ENCODE assay signal across 29 cellular contexts in the genomic region with DNA sequence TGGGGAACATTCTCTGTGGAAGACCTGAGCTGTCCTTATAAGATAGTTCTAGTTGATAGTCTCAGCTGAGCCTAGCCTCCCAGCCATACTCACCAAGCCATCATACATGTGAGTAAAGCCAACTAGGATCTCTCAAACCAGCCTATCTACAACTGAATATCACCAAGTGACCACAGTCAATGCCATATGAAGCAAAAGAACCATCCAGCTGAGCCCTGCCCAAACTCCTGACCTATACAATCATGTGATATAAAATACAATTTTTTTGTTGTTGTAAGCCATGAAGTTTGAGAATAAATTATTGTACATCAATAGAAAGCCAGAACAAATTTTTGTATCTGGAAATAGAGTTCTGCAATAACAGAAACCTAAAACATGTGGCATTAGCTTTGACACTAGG.
"Had no signal": no experiment of that assay in that cellular context is flagged by ENCODE, and none has a peak within 500 bp of the region (broad histone marks: within the 10 kb centered on the region; RNA-seq: fewer than 3 reads in every experiment).

No MANE protein-coding gene starts in this region.

- FAIRE-seq: colon, endometrium, endothelial cell of umbilical vein, frontal cortex had no signal

- H3K27me3 Mint-ChIP-seq: dendritic cell treated with granulocyte-macrophage colony-stimulating factor and Interleukin-4, amounts not matched to agents 40 ng/mL and 50 ng/mL, for 4 days; effector memory CD8-positive, alpha-beta T cell had no signal

- H3K36me3 ChIP-seq: colonic mucosa, esophagus muscularis mucosa, esophagus squamous epithelium, gastrocnemius medialis, gastroesophageal sphincter, heart left ventricle, heart right ventricle had no signal

- ATAC-seq: effector memory CD8-positive, alpha-beta T cell; esophagus mucosa; foreskin keratinocyte; gastrocnemius medialis; gastroesophageal sphincter; heart left ventricle; heart right ventricle had no signal

- H3K4me3 ChIP-seq: colonic mucosa, coronary artery, dorsolateral prefrontal cortex, esophagus muscularis mucosa, esophagus squamous epithelium, gastrocnemius medialis, gastroesophageal sphincter, heart left ventricle, heart right ventricle had no signal

- H3K27me3 ChIP-seq: colonic mucosa, dorsolateral prefrontal cortex, esophagus muscularis mucosa, esophagus squamous epithelium, foreskin keratinocyte, gastrocnemius medialis, gastroesophageal sphincter, heart left ventricle, heart right ventricle had no signal

- H3K9me3 Mint-ChIP-seq: dendritic cell treated with granulocyte-macrophage colony-stimulating factor and Interleukin-4, amounts not matched to agents 40 ng/mL and 50 ng/mL, for 4 days; endodermal cell had no signal

- H3K27ac Mint-ChIP-seq: dendritic cell treated with granulocyte-macrophage colony-stimulating factor and Interleukin-4, amounts not matched to agents 40 ng/mL and 50 ng/mL, for 4 days; effector memory CD8-positive, alpha-beta T cell; endodermal cell had no signal

- H3K4me1 ChIP-seq: colonic mucosa, esophagus muscularis mucosa, gastrocnemius medialis, gastroesophageal sphincter, heart left ventricle, heart right ventricle had no signal

- H3K4me3 Mint-ChIP-seq: dendritic cell treated with granulocyte-macrophage colony-stimulating factor and Interleukin-4, amounts not matched to agents 40 ng/mL and 50 ng/mL, for 4 days; effector memory CD8-positive, alpha-beta T cell; endodermal cell had no signal

- DNase-seq: colonic mucosa; cortex of kidney; dermis blood vessel endothelial cell; dorsolateral prefrontal cortex; effector CD4-positive, alpha-beta T cell; effector CD8-positive, alpha-beta T cell; effector memory CD4-positive, alpha-beta T cell; effector memory CD8-positive, alpha-beta T cell; endodermal cell; erythroblast; esophagus squamous epithelium; foreskin fibroblast; foreskin keratinocyte; foreskin melanocyte; gastrocnemius medialis; glutamatergic neuron; head of caudate nucleus; heart left ventricle; heart right ventricle had no signal

- H3K27ac ChIP-seq: colonic mucosa, coronary artery, dorsolateral prefrontal cortex, epithelial cell of prostate, esophagus muscularis mucosa, esophagus squamous epithelium, foreskin keratinocyte, gastrocnemius medialis, gastroesophageal sphincter, heart left ventricle, heart right ventricle had no signal

- H3K9me3 ChIP-seq: colonic mucosa, gastrocnemius medialis had no signal
